In genomic region chr3:9916734-9917680, GRCh38 we compare ENCODE assay signal across 1 cellular context.
A peak's percentile ranks its signal among the peaks of the same experiment; 100 is the strongest.
TF ChIP-seq lines count a peak whose summit lies in the region.

Gene IL17RC (plus strand): TSS chr3:9917098. CDS start chr3:9917316, 218 bp downstream.

TF ChIP-seq in HepG2, 621 proteins besides CTCF, POLR2A, EP300 and RAD21 (continued from another document and continues in another):
- TF ChIP-seq ZNF597 (CRISPR knock-in tag; IDR thresholded peaks at IDR 0.05): no peak
- no peak for TF ChIP-seq FOXC1 (CRISPR knock-in tag; IDR thresholded peaks at IDR 0.05; ENCODE audit: borderline replicate concordance)
- TF ChIP-seq ETS1 (CRISPR knock-in tag; IDR thresholded peaks at IDR 0.05): no peak
- TF ChIP-seq HNRNPL (IDR thresholded peaks at IDR 0.05; ENCODE audit: low read depth, low read length): peak; percentile 91
- no peak for TF ChIP-seq RFX1 (IDR thresholded peaks at IDR 0.05)
- no peak for TF ChIP-seq TRAFD1 (CRISPR knock-in tag; IDR thresholded peaks at IDR 0.05; ENCODE audit: borderline replicate concordance)
- TF ChIP-seq PHF8 (CRISPR knock-in tag; IDR thresholded peaks at IDR 0.05): peak; percentile 42; the same call in 1 of the 2 replicates
- TF ChIP-seq FLYWCH1 (CRISPR knock-in tag; IDR thresholded peaks at IDR 0.05): no peak
- peak; percentile 14; the same call in 1 of the 2 replicates for TF ChIP-seq GATA4 (IDR thresholded peaks at IDR 0.05; ENCODE audit: borderline replicate concordance, low read depth)
- TF ChIP-seq NFATC3 (CRISPR knock-in tag; IDR thresholded peaks at IDR 0.05): 0 out of 2 replicates have a peak, but pooled peaks have one; percentile 20
- 0 out of 2 replicates have a peak, but pooled peaks have one; percentile 17 for TF ChIP-seq ZBTB26 (CRISPR knock-in tag; IDR thresholded peaks at IDR 0.05; ENCODE audit: borderline replicate concordance)
- TF ChIP-seq ZNF280B (CRISPR knock-in tag; IDR thresholded peaks at IDR 0.05; ENCODE audit: borderline replicate concordance): 0 out of 2 replicates have a peak, but pooled peaks have one; percentile 62
- TF ChIP-seq ERF (CRISPR knock-in tag; IDR thresholded peaks at IDR 0.05): peak; percentile 28; the same call in 1 of the 2 replicates
- peak; percentile 74; the same call in 1 of the 2 replicates for TF ChIP-seq ARNT2 (CRISPR knock-in tag; IDR thresholded peaks at IDR 0.05; ENCODE audit: low read depth)
- TF ChIP-seq MIXL1 (CRISPR knock-in tag; IDR thresholded peaks at IDR 0.05): 0 out of 2 replicates have a peak, but pooled peaks have one; percentile 37
- peak; percentile 89; the same call in 1 of the 2 replicates for TF ChIP-seq ZNF788 (CRISPR knock-in tag; IDR thresholded peaks at IDR 0.05; ENCODE audit: borderline replicate concordance)
- no peak for TF ChIP-seq ZNF703 (CRISPR knock-in tag; IDR thresholded peaks at IDR 0.05; ENCODE audit: borderline replicate concordance)
- peak; percentile 73 for TF ChIP-seq XRCC5 (optimal IDR thresholded peaks at IDR 0.05; ENCODE audit: low read length)
- TF ChIP-seq ZFP36L2 (CRISPR knock-in tag; IDR thresholded peaks at IDR 0.05): no peak
- peak; percentile 42; the same call in 1 of the 2 replicates for TF ChIP-seq ZSCAN25 (CRISPR knock-in tag; IDR thresholded peaks at IDR 0.05)
- peak; percentile 42; the same call in 1 of the 2 replicates for TF ChIP-seq MAZ (IDR thresholded peaks at IDR 0.05; ENCODE audit: borderline replicate concordance, low read depth, low read length)
- TF ChIP-seq MAZ (CRISPR knock-in tag; IDR thresholded peaks at IDR 0.05; ENCODE audit: low read depth): peak; percentile 82; the same call in 1 of the 2 replicates
- no peak for TF ChIP-seq PBX2 (CRISPR knock-in tag; IDR thresholded peaks at IDR 0.05)
- peak; percentile 70 for TF ChIP-seq ZNF574 (CRISPR knock-in tag; IDR thresholded peaks at IDR 0.05)
- TF ChIP-seq ZNF691 (CRISPR knock-in tag; IDR thresholded peaks at IDR 0.05; ENCODE audit: borderline replicate concordance, low read depth): peak; percentile 41; the same call in 1 of the 2 replicates
- peak; percentile 89 for TF ChIP-seq SRSF1 (optimal IDR thresholded peaks at IDR 0.05; ENCODE audit: low read depth, low read length)
- TF ChIP-seq PAXIP1 (CRISPR knock-in tag; conservative IDR thresholded peaks at IDR 0.05): peak; percentile 15; the same call in 1 of the 2 replicates
- no peak for TF ChIP-seq ZNF234 (CRISPR knock-in tag; conservative IDR thresholded peaks at IDR 0.05)
- TF ChIP-seq ASH2L (IDR thresholded peaks at IDR 0.05; ENCODE audit: insufficient read length, low read depth, low read length): peak; percentile 36
- peak; percentile 6; the same call in 1 of the 2 replicates for TF ChIP-seq HNF4A (CRISPR knock-in tag; IDR thresholded peaks at IDR 0.05)
- peak; percentile 49 for TF ChIP-seq PATZ1 (CRISPR knock-in tag; IDR thresholded peaks at IDR 0.05)
- no peak for TF ChIP-seq SP1 (IDR thresholded peaks at IDR 0.05)
- peak; percentile 24; the same call in 1 of the 2 replicates for TF ChIP-seq SP1 (CRISPR knock-in tag; IDR thresholded peaks at IDR 0.05)
- no peak for TF ChIP-seq CBFB (CRISPR knock-in tag; IDR thresholded peaks at IDR 0.05)
- TF ChIP-seq ZNF567 (CRISPR knock-in tag; IDR thresholded peaks at IDR 0.05; ENCODE audit: borderline replicate concordance): 0 out of 2 replicates have a peak, but pooled peaks have one; percentile 30
- TF ChIP-seq ZSCAN12 (CRISPR knock-in tag; IDR thresholded peaks at IDR 0.05): no peak
- TF ChIP-seq IKZF5 (CRISPR knock-in tag; IDR thresholded peaks at IDR 0.05): no peak
- peak; percentile 63; the same call in 1 of the 2 replicates for TF ChIP-seq ZNF430 (CRISPR knock-in tag; IDR thresholded peaks at IDR 0.05)
- TF ChIP-seq ISL2 (CRISPR knock-in tag; IDR thresholded peaks at IDR 0.05): 0 out of 2 replicates have a peak, but pooled peaks have one; percentile 43
